8 cellular contexts compared by ENCODE assay signal in genomic region chr4:56821394-56822263, GRCh38. TPM values are rescaled to one million over a fixed set of nuclear protein-coding genes. Genes with fewer than 3 reads are reported as not detected.
DNase-seq lines count a peak whose midpoint lies in the region; ATAC-seq and TF ChIP-seq lines count a peak whose summit lies in the region.

SPINK2 (minus strand) TSS chr4:56821701; CDS start chr4:56821662, 39 bp downstream.

- peaks cover 32% of the 10 kb centered on the region for H3K27me3 Mint-ChIP-seq in stimulated activated memory B cell treated with anti-CD40 and anti-IgM and Interleukin-4, amounts not matched to agents 10 μg/mL and 1 μg/mL and 100 μg/mL, for 72 hours

- no peaks in the 10 kb centered on the region for H3K36me3 ChIP-seq in ACC112 (ENCODE audit: insufficient read depth, low read length)
- no peaks in the 10 kb centered on the region for H3K36me3 ChIP-seq in mucosa of descending colon (ENCODE audit: low read depth)

- no peaks in the 10 kb centered on the region for H3K9me3 Mint-ChIP-seq in stimulated activated memory B cell treated with anti-CD40 and anti-IgM and Interleukin-4, amounts not matched to agents 10 μg/mL and 1 μg/mL and 100 μg/mL, for 72 hours

- no peak within 1 kb of the TSS for H3K27ac ChIP-seq in ACC112 (ENCODE audit: low read depth, low read length)
- H3K27ac ChIP-seq in coronary artery, result no peak within 1 kb of the TSS

- H3K4me3 ChIP-seq in ACC112 (ENCODE audit: low read depth, low read length) (peak within 1 kb of the TSS; percentile 69), coronary artery (peak within 1 kb of the TSS; percentile 72), mucosa of descending colon (no peak within 1 kb of the TSS)

- no peak for TF ChIP-seq CTCF in coronary artery (IDR thresholded peaks at IDR 0.05)
- TF ChIP-seq CTCF in mucosa of descending colon (IDR thresholded peaks at IDR 0.05), result no peak

- peak within 1 kb of the TSS; percentile 51 for H3K27ac Mint-ChIP-seq in stimulated activated memory B cell treated with anti-CD40 and anti-IgM and Interleukin-4, amounts not matched to agents 10 μg/mL and 1 μg/mL and 100 μg/mL, for 72 hours

- no peaks in the 10 kb centered on the region for H3K79me2 ChIP-seq in ACC112 (ENCODE audit: control insufficient read depth, insufficient read depth, low read length, unreplicated experiment)

- H3K4me1 ChIP-seq in ACC112 (ENCODE audit: control insufficient read depth, insufficient read depth, low read length, unreplicated experiment) (no peaks in the 10 kb centered on the region), mucosa of descending colon (ENCODE audit: low read depth) (peaks cover 3% of the 10 kb centered on the region)

- H3K9me3 ChIP-seq in mucosa of descending colon, result no peaks in the 10 kb centered on the region

- intact Hi-C loops in mucosa of descending colon (cut with DNase I, micrococcal nuclease), result no loop called here

- H2AFZ ChIP-seq in ACC112 (ENCODE audit: low read length, unreplicated experiment), result no peak within 1 kb of the TSS

- ATAC-seq in GM18909 (IDR thresholded peaks at IDR 0.05; ENCODE audit: poor library complexity, unreplicated experiment), result peak; percentile 55
- ATAC-seq in mucosa of descending colon, result peak; percentile 95
- peak; percentile 60 for ATAC-seq in stimulated activated memory B cell treated with anti-CD40 and anti-IgM and Interleukin-4, amounts not matched to agents 10 μg/mL and 1 μg/mL and 100 μg/mL, for 72 hours
- ATAC-seq in HG02970 (IDR thresholded peaks at IDR 0.05; ENCODE audit: low FRiP score, unreplicated experiment), result no peak

- DNase-seq in Kasumi-1 (lab: John Stamatoyannopoulos, UW) (peak; percentile 55 to 76), coronary artery (ENCODE audit: low spot score) (no peak), mucosa of descending colon (peak; percentile 64 to 75 (median 72))
- DNase-seq in activated CD4-positive, alpha-beta T cell treated with anti-CD3 and anti-CD28 coated beads for 1 hour, result peak; percentile 45

- no peaks in the 10 kb centered on the region for H3K36me3 Mint-ChIP-seq in stimulated activated memory B cell treated with anti-CD40 and anti-IgM and Interleukin-4, amounts not matched to agents 10 μg/mL and 1 μg/mL and 100 μg/mL, for 72 hours

- peaks cover 26% of the 10 kb centered on the region for H3K4me1 Mint-ChIP-seq in stimulated activated memory B cell treated with anti-CD40 and anti-IgM and Interleukin-4, amounts not matched to agents 10 μg/mL and 1 μg/mL and 100 μg/mL, for 72 hours

- peak within 1 kb of the TSS; percentile 76 for H3K4me3 Mint-ChIP-seq in stimulated activated memory B cell treated with anti-CD40 and anti-IgM and Interleukin-4, amounts not matched to agents 10 μg/mL and 1 μg/mL and 100 μg/mL, for 72 hours

- H3K27me3 ChIP-seq in ACC112 (ENCODE audit: insufficient read depth, low read length), result peaks cover 28% of the 10 kb centered on the region

RNA-seq across cellular contexts. Expression of gene SPINK2, which starts in this region (rescaled TPM):
- total RNA-seq in mucosa of descending colon, result 1 to 10 TPM in 2 of 3 donors, not detected in 1; 1.1 to 2.7 TPM
